Comparison of ENCODE assay signal across 8 cellular contexts in the genomic region with DNA sequence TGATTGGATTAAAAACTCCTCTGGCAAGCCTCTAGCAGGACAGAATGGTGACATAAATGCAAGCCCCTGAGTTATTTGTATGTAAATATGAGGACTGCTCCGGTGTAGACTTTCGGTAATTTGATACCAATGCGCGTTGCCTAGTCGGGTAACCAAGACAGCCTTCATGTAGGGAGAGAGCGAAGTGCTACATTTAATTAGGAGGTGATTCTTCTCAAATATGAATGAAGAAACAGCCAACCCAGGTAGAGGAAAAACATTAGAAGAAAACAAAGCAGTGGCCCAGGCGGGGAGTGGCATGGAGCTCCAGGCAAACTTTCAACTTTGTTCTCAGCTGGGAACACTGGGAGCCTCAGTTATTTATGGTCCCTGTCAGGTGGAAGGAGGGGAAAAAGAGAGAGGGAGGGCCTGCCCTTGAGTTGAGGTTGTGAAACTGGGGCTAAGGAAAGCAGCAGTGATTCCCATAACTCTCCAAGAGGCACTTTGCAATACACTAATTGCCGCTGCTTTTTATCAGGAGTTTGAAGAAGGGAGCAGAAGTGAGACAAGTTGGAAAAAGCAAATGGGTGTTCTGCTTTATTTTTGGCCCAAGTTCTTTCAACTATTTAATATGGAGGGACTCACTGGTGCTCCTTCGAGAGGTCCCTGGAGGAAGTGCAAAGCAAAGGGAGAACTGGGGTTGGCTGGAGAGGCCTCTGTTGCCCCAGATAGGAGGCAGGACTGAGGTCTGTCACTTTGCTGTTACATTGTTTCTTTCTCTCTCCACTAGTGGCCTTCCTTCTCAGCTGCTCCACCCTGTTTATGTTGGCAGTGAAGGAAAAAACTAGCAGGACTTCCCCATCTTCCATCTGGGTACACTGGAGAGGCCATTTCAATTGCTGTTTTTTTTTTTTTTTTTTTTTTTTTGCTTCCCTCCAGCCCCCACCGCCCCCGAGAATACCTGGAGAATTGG.
DNase-seq lines count a peak whose midpoint lies in the region; ATAC-seq and TF ChIP-seq lines count a peak whose summit lies in the region.

No MANE protein-coding gene starts in this region.

- H3K27me3 ChIP-seq in adrenal gland, result no peaks in the 10 kb centered on the region
- H3K27me3 ChIP-seq in testis, result no peaks in the 10 kb centered on the region

- H3K27ac ChIP-seq in adrenal gland, result peak overlapping the region in 1 of 5 donors; percentile 6
- H3K27ac ChIP-seq in testis, result peak overlapping the region; percentile 26 to 77

- POLR2A ChIA-PET in GM10248 (lab: Yijun Ruan, JAX), result no interaction called here

- H3K36me3 ChIP-seq in adrenal gland (replicated peaks in 1 of 2) (no peaks in the 10 kb centered on the region), testis (ENCODE audit: low read depth, missing control alignments) (no peaks in the 10 kb centered on the region)

- H3K9me3 ChIP-seq in adrenal gland (replicated peaks in 1 of 3) (no peaks in the 10 kb centered on the region), testis (no peaks in the 10 kb centered on the region)

- TF ChIP-seq POLR2A in adrenal gland (IDR thresholded peaks at IDR 0.05), result no peak
- TF ChIP-seq POLR2A in testis (IDR thresholded peaks at IDR 0.05), result no peak

- no peak for ATAC-seq in HG03432 (IDR thresholded peaks at IDR 0.05; ENCODE audit: unreplicated experiment)
- ATAC-seq in HG03521 (IDR thresholded peaks at IDR 0.05; ENCODE audit: unreplicated experiment), result no peak

- H3K4me1 ChIP-seq in adrenal gland (replicated peaks in 1 of 2) (peaks cover 3 to 7% of the 10 kb centered on the region in 2 donors), testis (peaks cover 22% of the 10 kb centered on the region)

- DNase-seq in M059J (ENCODE audit: low read depth), result peak; percentile 53
- DNase-seq in adrenal gland, result peak; percentile 30 to 61 (median 43)
- peak; percentile 75 for DNase-seq in iPS-NIHi7 (ENCODE audit: extremely low spot score)
- peak; percentile 83 for DNase-seq in testis
- DNase-seq in GM10248 (ENCODE audit: extremely low spot score), result no peak
- DNase-seq in GM03348 (ENCODE audit: low spot score), result no peak

- WGBS in adrenal gland, 4 donors, result 31 to 43% (median 40%) methylated on average over 11 of the region's 11 CpGs
- WGBS in testis, 2 donors, result 18 to 21% methylated on average over 11 of the region's 11 CpGs

- H3K4me3 ChIP-seq in adrenal gland (peak overlapping the region in 1 of 4 donors; percentile 28), testis (peak overlapping the region; percentile 1 to 45)

- intact Hi-C loops in adrenal gland (cut with DNase I), result no loop called here
- intact Hi-C loops in testis (cut with DNase I; ENCODE audit: low total_unique reads), result no loop called here

- no peak for TF ChIP-seq CTCF in adrenal gland (IDR thresholded peaks at IDR 0.05)
- TF ChIP-seq CTCF in testis (IDR thresholded peaks at IDR 0.05), result no peak
- TF ChIP-seq CTCF in GM10248 (IDR thresholded peaks at IDR 0.05; ENCODE audit: control extremely low read depth, extremely low read depth, low read depth, missing control alignments), result no peak

- CTCF ChIA-PET in GM10248 (lab: Yijun Ruan, JAX), result interaction anchor here (1.0 to 2.5 kb wide), 3 partner anchors 10 to 26 kb away, joined by 4 to 9 read pairs (median 4); no protein-coding TSS in a partner anchor

Comparison
In these comparisons a context has a peak if more than half of its experiments do, and no peak if none do; other contexts are left out.
1. DNase-seq: peak in M059J (single experiment), adrenal gland (7 of 7), iPS-NIHi7 (single experiment) and testis (single experiment); none in GM10248 (single experiment) and GM03348 (single experiment).